17 cellular contexts compared by ENCODE assay signal in genomic region chr2:84855730-84856129, GRCh38. TPM values are rescaled to one million over a fixed set of nuclear protein-coding genes. Genes with fewer than 3 reads are reported as not detected.
DNase-seq lines count a peak whose midpoint lies in the region; ATAC-seq and TF ChIP-seq lines count a peak whose summit lies in the region.
"Had no signal": no experiment of that assay in that cellular context is flagged by ENCODE, and none has a peak within 500 bp of the region (broad histone marks: within the 10 kb centered on the region; RNA-seq: fewer than 3 reads in every experiment).

No MANE protein-coding gene starts in this region.

- DNase-seq in natural killer cell treated with Interleukin-12 subunit alpha and Interleukin-12 subunit beta and Interleukin-15 and Interleukin-18, amount 100 ng/mL, for 72 hours (ENCODE audit: low spot score): peak; percentile 18
- DNase-seq in natural killer cell (no peak), glomerular visceral epithelial cell (ENCODE audit: extremely low spot score) (no peak), cortex of kidney (lab: John Stamatoyannopoulos, UW) (no peak)
- DNase-seq in activated CD8-positive, alpha-beta T cell treated with anti-CD3 and anti-CD28 coated beads for 36 hours: peak; percentile 49
- DNase-seq in effector memory CD4-positive, alpha-beta T cell: no peak
- DNase-seq in stimulated activated naive CD8-positive, alpha-beta T cell treated with anti-CD3 and anti-CD28 coated beads, Interleukin-15, amount 100 ng/mL, for 72 hours: peak in 1 of 2 donors; percentile 23
- DNase-seq: erythroblast; GOT3; NCI-H2171; stimulated activated CD4-positive, alpha-beta T cell treated with anti-CD3 and anti-CD28 coated beads, Interleukin-2, amount 100 ng/mL, for 24 hours; testis had no signal

- H3K4me1 Mint-ChIP-seq in natural killer cell treated with Interleukin-12 subunit alpha and Interleukin-12 subunit beta and Interleukin-15 and Interleukin-18, amount 100 ng/mL, for 72 hours (ENCODE audit: low read depth in 2 of 2): peaks cover 47 to 53% of the 10 kb centered on the region in 2 donors
- peaks cover 40 to 49% of the 10 kb centered on the region in 2 donors for H3K4me1 Mint-ChIP-seq in natural killer cell
- peaks cover 94% of the 10 kb centered on the region for H3K4me1 Mint-ChIP-seq in activated CD8-positive, alpha-beta T cell treated with anti-CD3 and anti-CD28 coated beads for 36 hours (ENCODE audit: low read depth)
- peaks cover 92% of the 10 kb centered on the region for H3K4me1 Mint-ChIP-seq in stimulated activated naive CD8-positive, alpha-beta T cell treated with anti-CD3 and anti-CD28 coated beads, Interleukin-15, amount 100 ng/mL, for 72 hours
- H3K4me1 Mint-ChIP-seq: mesothelial cell of epicardium had no signal

- peaks cover 6% of the 10 kb centered on the region for H3K36me3 Mint-ChIP-seq in natural killer cell treated with Interleukin-12 subunit alpha and Interleukin-12 subunit beta and Interleukin-15 and Interleukin-18, amount 100 ng/mL, for 72 hours
- peaks cover 8% of the 10 kb centered on the region for H3K36me3 Mint-ChIP-seq in natural killer cell
- H3K36me3 Mint-ChIP-seq in activated CD8-positive, alpha-beta T cell treated with anti-CD3 and anti-CD28 coated beads for 36 hours (ENCODE audit: low read depth): peaks cover 83% of the 10 kb centered on the region
- H3K36me3 Mint-ChIP-seq: mesothelial cell of epicardium had no signal

- TF ChIP-seq CTCF in natural killer cell (IDR thresholded peaks at IDR 0.05): no peak
- TF ChIP-seq CTCF in activated CD8-positive, alpha-beta T cell treated with anti-CD3 and anti-CD28 coated beads for 36 hours (IDR thresholded peaks at IDR 0.05): no peak

- intact Hi-C loops in natural killer cell (cut with micrococcal nuclease): no loop called here
- intact Hi-C loops in activated CD8-positive, alpha-beta T cell treated with anti-CD3 and anti-CD28 coated beads for 36 hours (cut with micrococcal nuclease): no loop called here

- peak overlapping the region; percentile 47 for H3K27ac ChIP-seq in effector memory CD4-positive, alpha-beta T cell (ENCODE audit: insufficient read depth, low read length, poor library complexity, severe bottlenecking)
- H3K27ac ChIP-seq: coronary artery, right lobe of liver, testis, VCaP had no signal

- H3K27me3 ChIP-seq in effector memory CD4-positive, alpha-beta T cell (replicated peaks; ENCODE audit: control insufficient read depth, insufficient read depth, low read length, poor library complexity, severe bottlenecking): no peaks in the 10 kb centered on the region
- H3K27me3 ChIP-seq: right lobe of liver, testis had no signal

- peaks cover 9% of the 10 kb centered on the region for H3K36me3 ChIP-seq in effector memory CD4-positive, alpha-beta T cell (ENCODE audit: control insufficient read depth, insufficient read depth, low read length)
- H3K36me3 ChIP-seq: right lobe of liver had no signal

- H3K4me3 ChIP-seq in effector memory CD4-positive, alpha-beta T cell (ENCODE audit: insufficient read depth, low read depth, low read length, poor library complexity, severe bottlenecking): no peak overlapping the region
- H3K4me3 ChIP-seq: coronary artery, right lobe of liver, testis had no signal

- peaks cover 4% of the 10 kb centered on the region for H3K9me3 Mint-ChIP-seq in natural killer cell treated with Interleukin-12 subunit alpha and Interleukin-12 subunit beta and Interleukin-15 and Interleukin-18, amount 100 ng/mL, for 72 hours
- no peaks in the 10 kb centered on the region for H3K9me3 Mint-ChIP-seq in natural killer cell
- peaks cover 20% of the 10 kb centered on the region for H3K9me3 Mint-ChIP-seq in activated CD8-positive, alpha-beta T cell treated with anti-CD3 and anti-CD28 coated beads for 36 hours
- H3K9me3 Mint-ChIP-seq in stimulated activated naive CD8-positive, alpha-beta T cell treated with anti-CD3 and anti-CD28 coated beads, Interleukin-15, amount 100 ng/mL, for 72 hours: peaks cover 19 to 26% of the 10 kb centered on the region in 2 donors

- CTCF ChIA-PET in activated CD8-positive, alpha-beta T cell treated with anti-CD3 and anti-CD28 coated beads for 36 hours (lab: Charles Lee): interaction anchor here (1.5 kb wide), 1 partner anchor 9 kb away, joined by 4 read pairs; no protein-coding TSS in a partner anchor

- no peak overlapping the region for H3K4me3 Mint-ChIP-seq in natural killer cell treated with Interleukin-12 subunit alpha and Interleukin-12 subunit beta and Interleukin-15 and Interleukin-18, amount 100 ng/mL, for 72 hours
- H3K4me3 Mint-ChIP-seq in natural killer cell: no peak overlapping the region
- H3K4me3 Mint-ChIP-seq in activated CD8-positive, alpha-beta T cell treated with anti-CD3 and anti-CD28 coated beads for 36 hours: peak overlapping the region; percentile 49
- H3K4me3 Mint-ChIP-seq in stimulated activated naive CD8-positive, alpha-beta T cell treated with anti-CD3 and anti-CD28 coated beads, Interleukin-15, amount 100 ng/mL, for 72 hours: peak overlapping the region; percentile 75 to 81
- H3K4me3 Mint-ChIP-seq: mesothelial cell of epicardium had no signal

- H3K9me3 ChIP-seq in effector memory CD4-positive, alpha-beta T cell (ENCODE audit: control insufficient read depth, low read length): no peaks in the 10 kb centered on the region
- H3K9me3 ChIP-seq: right lobe of liver, testis had no signal

- peak overlapping the region in 1 of 2 donors; percentile 65 for H3K27ac Mint-ChIP-seq in natural killer cell treated with Interleukin-12 subunit alpha and Interleukin-12 subunit beta and Interleukin-15 and Interleukin-18, amount 100 ng/mL, for 72 hours
- H3K27ac Mint-ChIP-seq in natural killer cell: peak overlapping the region in 1 of 2 donors; percentile 35
- peak overlapping the region; percentile 93 for H3K27ac Mint-ChIP-seq in activated CD8-positive, alpha-beta T cell treated with anti-CD3 and anti-CD28 coated beads for 36 hours
- peak overlapping the region; percentile 93 to 95 for H3K27ac Mint-ChIP-seq in stimulated activated naive CD8-positive, alpha-beta T cell treated with anti-CD3 and anti-CD28 coated beads, Interleukin-15, amount 100 ng/mL, for 72 hours
- H3K27ac Mint-ChIP-seq: mesothelial cell of epicardium had no signal

- no peak for ATAC-seq in natural killer cell treated with Interleukin-12 subunit alpha and Interleukin-12 subunit beta and Interleukin-15 and Interleukin-18, amount 100 ng/mL, for 72 hours
- ATAC-seq in natural killer cell: no peak
- ATAC-seq in activated CD8-positive, alpha-beta T cell treated with anti-CD3 and anti-CD28 coated beads for 36 hours: no peak
- peak; percentile 29 for ATAC-seq in stimulated activated naive CD8-positive, alpha-beta T cell treated with anti-CD3 and anti-CD28 coated beads, Interleukin-15, amount 100 ng/mL, for 72 hours
- ATAC-seq in HG03432 (IDR thresholded peaks at IDR 0.05; ENCODE audit: unreplicated experiment): no peak
- ATAC-seq: right lobe of liver had no signal

- peaks cover 85% of the 10 kb centered on the region for H3K4me1 ChIP-seq in effector memory CD4-positive, alpha-beta T cell (ENCODE audit: control insufficient read depth, insufficient read depth, low read length, poor library complexity, severe bottlenecking)
- H3K4me1 ChIP-seq: right lobe of liver, testis had no signal

- H3K27me3 Mint-ChIP-seq in natural killer cell treated with Interleukin-12 subunit alpha and Interleukin-12 subunit beta and Interleukin-15 and Interleukin-18, amount 100 ng/mL, for 72 hours: no peaks in the 10 kb centered on the region
- H3K27me3 Mint-ChIP-seq in natural killer cell (ENCODE audit: low read depth in 2 of 2): no peaks in the 10 kb centered on the region
- no peaks in the 10 kb centered on the region for H3K27me3 Mint-ChIP-seq in activated CD8-positive, alpha-beta T cell treated with anti-CD3 and anti-CD28 coated beads for 36 hours
- no peaks in the 10 kb centered on the region for H3K27me3 Mint-ChIP-seq in stimulated activated naive CD8-positive, alpha-beta T cell treated with anti-CD3 and anti-CD28 coated beads, Interleukin-15, amount 100 ng/mL, for 72 hours

- POLR2A ChIA-PET in activated CD8-positive, alpha-beta T cell treated with anti-CD3 and anti-CD28 coated beads for 36 hours (lab: Charles Lee): interaction anchor here (1.2 to 2.7 kb wide), 5 partner anchors 10 to 51 kb away, joined by 3 to 18 read pairs (median 4); no protein-coding TSS in a partner anchor

RNA-seq across cellular contexts. Expression of gene TRABD2A, which starts 25.2 kb away (rescaled TPM):
- 10 to 100 TPM in 1 of 2 donors, 1 to 10 TPM in 1; 6.6 to 18.3 TPM for total RNA-seq in natural killer cell treated with Interleukin-12 subunit alpha and Interleukin-12 subunit beta and Interleukin-15 and Interleukin-18, amount 100 ng/mL, for 72 hours
- 1 to 10 TPM; 1.4 to 6.3 (median 6.3) TPM for total RNA-seq in natural killer cell
- 10 to 100 TPM; 56.3 to 56.4 TPM for total RNA-seq in activated CD8-positive, alpha-beta T cell treated with anti-CD3 and anti-CD28 coated beads for 36 hours

RNA-seq across cellular contexts. Expression of gene TMSB10, which starts 49.7 kb away (rescaled TPM):
- total RNA-seq in natural killer cell treated with Interleukin-12 subunit alpha and Interleukin-12 subunit beta and Interleukin-15 and Interleukin-18, amount 100 ng/mL, for 72 hours: 1,000 to 10,000 TPM; 1,502 to 3,073 TPM
- total RNA-seq in natural killer cell: 1,000 to 10,000 TPM; 1,247 to 1,683 (median 1,557) TPM
- 1,000 to 10,000 TPM; 2,035 to 2,060 TPM for total RNA-seq in activated CD8-positive, alpha-beta T cell treated with anti-CD3 and anti-CD28 coated beads for 36 hours

Comparison
In these comparisons a context has a peak if more than half of its experiments do, and no peak if none do; other contexts are left out.
1. DNase-seq: peak in natural killer cell treated with Interleukin-12 subunit alpha and Interleukin-12 subunit beta and Interleukin-15 and Interleukin-18, amount 100 ng/mL, for 72 hours (single experiment) and activated CD8-positive, alpha-beta T cell treated with anti-CD3 and anti-CD28 coated beads for 36 hours (single experiment); none in natural killer cell (single experiment), effector memory CD4-positive, alpha-beta T cell (0 of 3), glomerular visceral epithelial cell (single experiment) and cortex of kidney (single experiment).
2. H3K4me3 Mint-ChIP-seq: peak in activated CD8-positive, alpha-beta T cell treated with anti-CD3 and anti-CD28 coated beads for 36 hours (single experiment) and stimulated activated naive CD8-positive, alpha-beta T cell treated with anti-CD3 and anti-CD28 coated beads, Interleukin-15, amount 100 ng/mL, for 72 hours (2 of 2); none in natural killer cell treated with Interleukin-12 subunit alpha and Interleukin-12 subunit beta and Interleukin-15 and Interleukin-18, amount 100 ng/mL, for 72 hours (single experiment) and natural killer cell (single experiment).